Comparison of ENCODE assay signal across 12 cellular contexts in the genomic region with DNA sequence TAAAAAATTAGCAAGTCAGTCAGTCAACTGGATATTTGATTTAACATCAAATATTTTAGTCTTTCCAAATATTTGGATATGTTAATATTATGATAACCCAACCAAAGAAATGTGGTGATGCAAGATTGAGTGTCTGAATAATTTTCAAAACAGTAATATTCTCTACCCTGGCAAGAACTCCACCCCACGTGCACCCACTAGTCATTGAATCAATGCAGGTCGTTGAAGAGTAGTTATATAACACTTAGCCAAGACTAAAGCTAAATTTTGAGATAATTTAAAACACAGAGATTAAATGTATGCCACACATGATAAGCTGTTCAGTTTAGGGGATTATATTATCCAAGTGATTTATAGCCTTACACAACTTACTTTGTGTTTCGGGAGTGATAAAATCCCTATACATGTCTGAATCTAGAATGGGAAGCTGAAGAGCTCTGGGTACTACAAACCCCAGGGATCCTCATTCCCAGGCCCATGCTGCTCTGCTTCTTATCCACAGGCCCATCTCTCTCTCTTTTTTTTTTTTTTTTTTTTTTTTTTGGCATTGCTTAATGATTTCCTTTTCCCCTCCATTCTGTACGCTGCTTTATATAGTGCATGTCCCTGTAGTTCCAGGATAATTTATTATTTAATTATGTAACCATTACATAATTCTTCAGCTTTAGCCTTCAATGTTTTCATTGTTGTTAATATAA.
"Had no signal": no experiment of that assay in that cellular context is flagged by ENCODE, and none has a peak within 500 bp of the region (broad histone marks: within the 10 kb centered on the region; RNA-seq: fewer than 3 reads in every experiment).

No MANE protein-coding gene starts in this region.

- H3K27ac Mint-ChIP-seq: activated CD4-positive, alpha-beta T cell treated with anti-CD3 and anti-CD28 coated beads, Interleukin-2, amount 10 ng/mL, durations not matched to agents 24 days and 14 days; activated naive CD4-positive, alpha-beta T cell treated with anti-CD3 and anti-CD28 coated beads, Interleukin-2, amount 10 ng/mL, durations not matched to agents 7 days and 5 days; naive thymus-derived CD8-positive, alpha-beta T cell; WTC11 had no signal

- H3K27me3 Mint-ChIP-seq: activated CD4-positive, alpha-beta T cell treated with anti-CD3 and anti-CD28 coated beads, Interleukin-2, amount 10 ng/mL, durations not matched to agents 24 days and 14 days; activated naive CD4-positive, alpha-beta T cell treated with anti-CD3 and anti-CD28 coated beads, Interleukin-2, amount 10 ng/mL, durations not matched to agents 7 days and 5 days had no signal

- DNase-seq: activated CD4-positive, alpha-beta T cell treated with anti-CD3 and anti-CD28 coated beads, Interleukin-2, amount 10 ng/mL, durations not matched to agents 24 days and 14 days; activated naive CD4-positive, alpha-beta T cell treated with anti-CD3 and anti-CD28 coated beads, Interleukin-2, amount 10 ng/mL, durations not matched to agents 7 days and 5 days; adrenal gland; effector CD8-positive, alpha-beta T cell; glutamatergic neuron; mucosa of descending colon; naive thymus-derived CD8-positive, alpha-beta T cell; stomach; thyroid gland had no signal

- ATAC-seq: mucosa of descending colon; naive thymus-derived CD8-positive, alpha-beta T cell; WTC11 had no signal

- H3K4me3 Mint-ChIP-seq: activated CD4-positive, alpha-beta T cell treated with anti-CD3 and anti-CD28 coated beads, Interleukin-2, amount 10 ng/mL, durations not matched to agents 24 days and 14 days; activated naive CD4-positive, alpha-beta T cell treated with anti-CD3 and anti-CD28 coated beads, Interleukin-2, amount 10 ng/mL, durations not matched to agents 7 days and 5 days; naive thymus-derived CD8-positive, alpha-beta T cell; WTC11 had no signal

- H3K4me3 ChIP-seq: adrenal gland, mucosa of descending colon, prostate gland, stomach, thyroid gland, vagina had no signal

- H3K36me3 Mint-ChIP-seq: activated naive CD4-positive, alpha-beta T cell treated with anti-CD3 and anti-CD28 coated beads, Interleukin-2, amount 10 ng/mL, durations not matched to agents 7 days and 5 days; naive thymus-derived CD8-positive, alpha-beta T cell; WTC11 had no signal

- H3K4me1 Mint-ChIP-seq: activated CD4-positive, alpha-beta T cell treated with anti-CD3 and anti-CD28 coated beads, Interleukin-2, amount 10 ng/mL, durations not matched to agents 24 days and 14 days; activated naive CD4-positive, alpha-beta T cell treated with anti-CD3 and anti-CD28 coated beads, Interleukin-2, amount 10 ng/mL, durations not matched to agents 7 days and 5 days; naive thymus-derived CD8-positive, alpha-beta T cell had no signal

- H3K9me3 Mint-ChIP-seq: activated CD4-positive, alpha-beta T cell treated with anti-CD3 and anti-CD28 coated beads, Interleukin-2, amount 10 ng/mL, durations not matched to agents 24 days and 14 days; WTC11 had no signal
